ENCODE assay signal across 18 cellular contexts in the genomic region with DNA sequence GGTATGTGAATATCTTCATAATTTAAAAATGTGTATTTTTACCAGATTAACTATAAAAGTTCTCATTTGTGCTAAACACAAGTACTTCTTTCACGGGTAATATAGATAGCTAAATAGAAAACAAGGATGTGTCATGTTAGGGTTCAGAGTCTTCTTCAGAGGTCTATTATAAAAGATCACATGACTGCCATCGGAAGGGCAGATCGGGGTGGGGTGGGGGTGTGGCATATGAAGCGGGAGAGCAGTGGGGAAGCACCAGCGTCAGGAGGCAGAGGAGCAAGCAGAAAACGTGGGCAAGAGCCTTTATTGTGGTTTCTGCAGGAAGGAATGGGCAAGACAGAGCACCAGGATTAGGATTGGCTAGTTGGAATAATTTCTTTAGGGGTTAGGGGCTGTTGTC.
"Had no signal": no experiment of that assay in that cellular context is flagged by ENCODE, and none has a peak within 500 bp of the region (broad histone marks: within the 10 kb centered on the region; RNA-seq: fewer than 3 reads in every experiment).

No MANE protein-coding gene starts in this region.

- H3K27ac ChIP-seq: body of pancreas, parathyroid adenoma, sigmoid colon, vagina had no signal

- H3K4me3 Mint-ChIP-seq: activated naive CD8-positive, alpha-beta T cell treated with anti-CD3 and anti-CD28 coated beads for 36 hours; activated T-helper 1 cell treated with anti-CD3 and anti-CD28 coated beads, Interleukin-12 subunit alpha, Interleukin-12 subunit beta, Interleukin-2, Interleukin-4 antibody, amounts not matched to agents 30 ng/mL and 10 ng/mL and 1 ng/mL, durations not matched to agents 14 hours and 24 hours and 36 hours; stimulated activated effector memory CD8-positive, alpha-beta T cell treated with anti-CD3 and anti-CD28 coated beads, Interleukin-12 subunit alpha, Interleukin-12 subunit beta, amount 100 ng/mL, for 72 hours had no signal

- H3K9me3 ChIP-seq: body of pancreas, heart right ventricle, sigmoid colon, vagina had no signal

- H3K27me3 Mint-ChIP-seq: activated naive CD8-positive, alpha-beta T cell treated with anti-CD3 and anti-CD28 coated beads for 36 hours had no signal

- H3K27me3 ChIP-seq: body of pancreas, heart right ventricle, sigmoid colon, vagina had no signal

- H3K9me3 Mint-ChIP-seq: activated naive CD8-positive, alpha-beta T cell treated with anti-CD3 and anti-CD28 coated beads for 36 hours; activated T-helper 1 cell treated with anti-CD3 and anti-CD28 coated beads, Interleukin-12 subunit alpha, Interleukin-12 subunit beta, Interleukin-2, Interleukin-4 antibody, amounts not matched to agents 30 ng/mL and 10 ng/mL and 1 ng/mL, durations not matched to agents 14 hours and 24 hours and 36 hours; stimulated activated effector memory CD8-positive, alpha-beta T cell treated with anti-CD3 and anti-CD28 coated beads, Interleukin-12 subunit alpha, Interleukin-12 subunit beta, amount 100 ng/mL, for 72 hours had no signal

- H3K27ac Mint-ChIP-seq: activated naive CD8-positive, alpha-beta T cell treated with anti-CD3 and anti-CD28 coated beads for 36 hours; activated T-helper 1 cell treated with anti-CD3 and anti-CD28 coated beads, Interleukin-12 subunit alpha, Interleukin-12 subunit beta, Interleukin-2, Interleukin-4 antibody, amounts not matched to agents 30 ng/mL and 10 ng/mL and 1 ng/mL, durations not matched to agents 14 hours and 24 hours and 36 hours; stimulated activated effector memory CD8-positive, alpha-beta T cell treated with anti-CD3 and anti-CD28 coated beads, Interleukin-12 subunit alpha, Interleukin-12 subunit beta, amount 100 ng/mL, for 72 hours had no signal

- H2AFZ ChIP-seq: parathyroid adenoma had no signal

- H3K36me3 Mint-ChIP-seq: activated naive CD8-positive, alpha-beta T cell treated with anti-CD3 and anti-CD28 coated beads for 36 hours; stimulated activated effector memory CD8-positive, alpha-beta T cell treated with anti-CD3 and anti-CD28 coated beads, Interleukin-12 subunit alpha, Interleukin-12 subunit beta, amount 100 ng/mL, for 72 hours had no signal

- DNase-seq: activated CD4-positive, alpha-beta T cell treated with anti-CD3 and anti-CD28 coated beads, Interleukin-2, amount 50 U/mL, for 1 hour; activated naive CD8-positive, alpha-beta T cell treated with anti-CD3 and anti-CD28 coated beads for 36 hours; amygdala; body of pancreas; central memory CD4-positive, alpha-beta T cell; effector memory CD4-positive, alpha-beta T cell; foreskin melanocyte; heart right ventricle; midbrain; sigmoid colon; stimulated activated CD4-positive, alpha-beta T cell treated with anti-CD3 and anti-CD28 coated beads, Interleukin-12 subunit alpha, Interleukin-12 subunit beta, amount 100 ng/mL, for 4 hours; stimulated activated CD4-positive, alpha-beta T cell treated with anti-CD3 and anti-CD28 coated beads, Interleukin-2, amount 100 ng/mL, for 24 hours; T-helper 2 cell had no signal

- ATAC-seq: activated CD4-positive, CD25-positive, alpha-beta regulatory T cell treated with anti-CD3 and anti-CD28 coated beads, Interleukin-2, amount 50 U/mL, for 24 hours; body of pancreas; heart right ventricle; stimulated activated effector memory CD8-positive, alpha-beta T cell treated with anti-CD3 and anti-CD28 coated beads, Interleukin-12 subunit alpha, Interleukin-12 subunit beta, amount 100 ng/mL, for 72 hours had no signal

- H3K9ac ChIP-seq: parathyroid adenoma had no signal

- H3K4me1 Mint-ChIP-seq: activated naive CD8-positive, alpha-beta T cell treated with anti-CD3 and anti-CD28 coated beads for 36 hours; stimulated activated effector memory CD8-positive, alpha-beta T cell treated with anti-CD3 and anti-CD28 coated beads, Interleukin-12 subunit alpha, Interleukin-12 subunit beta, amount 100 ng/mL, for 72 hours had no signal

- H3K79me2 ChIP-seq: parathyroid adenoma had no signal

- H3K4me3 ChIP-seq: body of pancreas, heart right ventricle, sigmoid colon, vagina had no signal

- H3K4me1 ChIP-seq: body of pancreas, parathyroid adenoma, sigmoid colon, vagina had no signal
